ENCODE assay signal across 8 cellular contexts in genomic region chr2:28751102-28751955, GRCh38. TPM values are rescaled to one million over a fixed set of nuclear protein-coding genes. Genes with fewer than 3 reads are reported as not detected.
DNase-seq lines count a peak whose midpoint lies in the region; ATAC-seq and TF ChIP-seq lines count a peak whose summit lies in the region.

TSS of gene PPP1CB (plus strand) at chr2:28751830. CDS start at chr2:28752125, 295 bp downstream.

- peaks cover 30 to 50% (median 44%) of the 10 kb centered on the region in 10 experiments for H3K4me1 ChIP-seq in BLaER1 treated with 17β-estradiol and CSF1 and Interleukin-3, amounts not matched to agents 10 nM and 100 nM

- no peaks in the 10 kb centered on the region for H3K9me3 ChIP-seq in BLaER1 treated with 17β-estradiol and CSF1 and Interleukin-3, amounts not matched to agents 10 nM and 100 nM (replicated peaks in 1 of 11)

- intact Hi-C loops in activated CD4-positive, alpha-beta T cell treated with anti-CD3 and anti-CD28 coated beads, Interleukin-2, amount 10 ng/mL, durations not matched to agents 24 days and 14 days (cut with micrococcal nuclease) = loop anchor here (1.0 to 5.0 kb wide), 4 partner anchors 72 to 359 kb away; partner anchors contain the start of gene FOSL2

- H3K36me3 Mint-ChIP-seq in activated CD4-positive, alpha-beta T cell treated with anti-CD3 and anti-CD28 coated beads, Interleukin-2, amount 10 ng/mL, durations not matched to agents 24 days and 14 days (ENCODE audit: low read depth) = peaks cover 16% of the 10 kb centered on the region

- H3K9me3 Mint-ChIP-seq in activated CD4-positive, alpha-beta T cell treated with anti-CD3 and anti-CD28 coated beads, Interleukin-2, amount 10 ng/mL, durations not matched to agents 24 days and 14 days = no peaks in the 10 kb centered on the region

- H3K27me3 Mint-ChIP-seq in activated CD4-positive, alpha-beta T cell treated with anti-CD3 and anti-CD28 coated beads, Interleukin-2, amount 10 ng/mL, durations not matched to agents 24 days and 14 days = no peaks in the 10 kb centered on the region

- H3K4me3 ChIP-seq in BLaER1 treated with 17β-estradiol and CSF1 and Interleukin-3, amounts not matched to agents 10 nM and 100 nM = peak within 1 kb of the TSS; percentile 94 to 100 (median 98)
- peak within 1 kb of the TSS; percentile 81 for H3K4me3 ChIP-seq in coronary artery

- H3K4me3 Mint-ChIP-seq in activated CD4-positive, alpha-beta T cell treated with anti-CD3 and anti-CD28 coated beads, Interleukin-2, amount 10 ng/mL, durations not matched to agents 24 days and 14 days = peak within 1 kb of the TSS; percentile 98

- TF ChIP-seq CTCF in coronary artery (IDR thresholded peaks at IDR 0.05) = no peak

- ATAC-seq in GM19324 (IDR thresholded peaks at IDR 0.05; ENCODE audit: low FRiP score, unreplicated experiment) (peak; percentile 92), HG03469 (IDR thresholded peaks at IDR 0.05; ENCODE audit: unreplicated experiment) (peak; percentile 67), left lobe of liver (peak; percentile 91)

- H3K27ac ChIP-seq in BLaER1 treated with 17β-estradiol and CSF1 and Interleukin-3, amounts not matched to agents 10 nM and 100 nM = peak within 1 kb of the TSS; percentile 97 to 100 (median 98)
- peak within 1 kb of the TSS; percentile 96 to 100 for H3K27ac ChIP-seq in coronary artery

- peak within 1 kb of the TSS; percentile 98 for H3K27ac Mint-ChIP-seq in activated CD4-positive, alpha-beta T cell treated with anti-CD3 and anti-CD28 coated beads, Interleukin-2, amount 10 ng/mL, durations not matched to agents 24 days and 14 days

- peaks cover 35 to 44% (median 40%) of the 10 kb centered on the region in 11 experiments for H4K20me1 ChIP-seq in BLaER1 treated with 17β-estradiol and CSF1 and Interleukin-3, amounts not matched to agents 10 nM and 100 nM

- peaks cover 0 to 10% (median 2%) of the 10 kb centered on the region in 11 experiments; a peak in 7 of 22 replicates for H3K36me3 ChIP-seq in BLaER1 treated with 17β-estradiol and CSF1 and Interleukin-3, amounts not matched to agents 10 nM and 100 nM

- H3K4me1 Mint-ChIP-seq in activated CD4-positive, alpha-beta T cell treated with anti-CD3 and anti-CD28 coated beads, Interleukin-2, amount 10 ng/mL, durations not matched to agents 24 days and 14 days = peaks cover 53% of the 10 kb centered on the region

- peak within 1 kb of the TSS; percentile 85 to 96 (median 89) for H3K4me2 ChIP-seq in BLaER1 treated with 17β-estradiol and CSF1 and Interleukin-3, amounts not matched to agents 10 nM and 100 nM

- H3K9ac ChIP-seq in BLaER1 treated with 17β-estradiol and CSF1 and Interleukin-3, amounts not matched to agents 10 nM and 100 nM = peak within 1 kb of the TSS; percentile 98 to 100 (median 99)

- peak; percentile 88 to 97 for DNase-seq in NCI-H526 (lab: John Stamatoyannopoulos, UW)
- peak; percentile 99 for DNase-seq in activated CD4-positive, alpha-beta T cell treated with anti-CD3 and anti-CD28 coated beads, Interleukin-2, amount 10 ng/mL, durations not matched to agents 24 days and 14 days
- peak; percentile 98 for DNase-seq in coronary artery (ENCODE audit: low spot score)
- DNase-seq in left lobe of liver (ENCODE audit: low spot score) = peak; percentile 98
- peak; percentile 94 for DNase-seq in stimulated activated CD4-positive, alpha-beta T cell treated with anti-CD3 and anti-CD28 coated beads, Interleukin-2, amount 100 ng/mL, for 4 hours (ENCODE audit: low read depth)

- no peaks in the 10 kb centered on the region for H3K27me3 ChIP-seq in BLaER1 treated with 17β-estradiol and CSF1 and Interleukin-3, amounts not matched to agents 10 nM and 100 nM

RNA-seq across cellular contexts. Expression of gene PPP1CB, which starts in this region (rescaled TPM):
- 246 and 251 TPM in 2 replicates for total RNA-seq in activated CD4-positive, alpha-beta T cell treated with anti-CD3 and anti-CD28 coated beads, Interleukin-2, amount 10 ng/mL, durations not matched to agents 24 days and 14 days
- 76.0 TPM for total RNA-seq in left lobe of liver

Comparison
In these comparisons a context has a peak if more than half of its experiments do, and no peak if none do; other contexts are left out.
1. Peak in every context shown above with its lines: DNase-seq, ATAC-seq, H3K4me3 ChIP-seq and H3K27ac ChIP-seq.